9 cellular contexts compared by ENCODE assay signal in the genomic region with DNA sequence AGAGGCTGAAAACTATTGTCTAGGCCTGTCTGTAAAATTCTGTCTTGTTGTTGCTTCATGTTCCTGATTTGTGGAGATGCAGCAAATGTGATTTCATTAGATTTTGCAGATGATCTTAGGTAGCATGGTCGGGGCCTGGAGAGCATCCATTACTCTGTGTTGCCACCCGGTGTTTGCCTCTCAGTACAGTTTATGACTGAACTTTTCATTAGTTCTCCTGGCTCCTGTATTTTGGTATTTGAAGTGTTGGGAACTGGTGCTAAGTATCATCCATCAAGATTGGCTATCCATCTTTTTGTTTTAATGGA. TPM values are rescaled to one million over a fixed set of nuclear protein-coding genes. Genes with fewer than 3 reads are reported as not detected.
DNase-seq lines count a peak whose midpoint lies in the region; ATAC-seq and TF ChIP-seq lines count a peak whose summit lies in the region.
"Had no signal": no experiment of that assay in that cellular context is flagged by ENCODE, and none has a peak within 500 bp of the region (broad histone marks: within the 10 kb centered on the region; RNA-seq: fewer than 3 reads in every experiment).

No MANE protein-coding gene starts in this region.

- H3K27me3 ChIP-seq in A673 (replicated peaks; ENCODE audit: insufficient read depth, low read depth, low read length, poor library complexity) (no peaks in the 10 kb centered on the region), brain microvascular endothelial cell (replicated peaks) (no peaks in the 10 kb centered on the region), mucosa of stomach (ENCODE audit: control insufficient read depth, insufficient read depth, low read length) (no peaks in the 10 kb centered on the region)
- H3K27me3 ChIP-seq in naive thymus-derived CD4-positive, alpha-beta T cell (ENCODE audit: control insufficient read depth in 2 of 2, insufficient read depth in 2 of 2, low read length in 2 of 2): no peaks in the 10 kb centered on the region

- H3K4me1 Mint-ChIP-seq in naive thymus-derived CD4-positive, alpha-beta T cell: peaks cover 45 to 64% (median 53%) of the 10 kb centered on the region in 7 donors

- peak overlapping the region in 1 of 9 donors; percentile 51 for H3K27ac Mint-ChIP-seq in naive thymus-derived CD4-positive, alpha-beta T cell

- H3K27me3 Mint-ChIP-seq in naive thymus-derived CD4-positive, alpha-beta T cell: no peaks in the 10 kb centered on the region

- intact Hi-C loops in A673 (cut with micrococcal nuclease; ENCODE audit: unreplicated experiment): no loop called here
- intact Hi-C loops in naive thymus-derived CD4-positive, alpha-beta T cell (cut with micrococcal nuclease): no loop called here

- no peak for DNase-seq in A673 (ENCODE audit: low spot score)
- DNase-seq in Kasumi-1 (lab: John Stamatoyannopoulos, UW): peak; percentile 9 to 13
- no peak for DNase-seq in brain microvascular endothelial cell
- no peak for DNase-seq in RPMI8226
- DNase-seq in germinal center (ENCODE audit: low spot score): no peak
- no peak for DNase-seq in naive thymus-derived CD4-positive, alpha-beta T cell
- DNase-seq: NCI-H2107 had no signal

- H3K4me3 Mint-ChIP-seq in naive thymus-derived CD4-positive, alpha-beta T cell: no peak overlapping the region

- CTCF ChIA-PET in A673 (lab: Charles Lee): interaction anchor here (0.6 kb wide), 1 partner anchor 252 kb away, joined by 4 read pairs; no protein-coding TSS in a partner anchor
- CTCF ChIA-PET in naive thymus-derived CD4-positive, alpha-beta T cell (lab: Charles Lee): no interaction called here

- in situ Hi-C loops in brain microvascular endothelial cell (cut with HindIII; ENCODE audit: low pct_ligation_motif_present, low sequenced_read_pairs): no loop called here

- H3K9me3 ChIP-seq in A673 (ENCODE audit: low read depth, low read length, poor library complexity, severe bottlenecking) (no peaks in the 10 kb centered on the region), mucosa of stomach (ENCODE audit: control insufficient read depth, low read length) (no peaks in the 10 kb centered on the region)
- no peaks in the 10 kb centered on the region for H3K9me3 ChIP-seq in naive thymus-derived CD4-positive, alpha-beta T cell (ENCODE audit: control insufficient read depth in 2 of 3, low read length in 3 of 3)

- BruUV-seq in A673 (replicated peaks; lab: Mats Ljungman, UMichigan): no TSS peak

- H3K27ac ChIP-seq in A673 (ENCODE audit: low read depth, low read length, poor library complexity, severe bottlenecking) (no peak overlapping the region), brain microvascular endothelial cell (peak overlapping the region; percentile 22)
- H3K27ac ChIP-seq in naive thymus-derived CD4-positive, alpha-beta T cell (ENCODE audit: low read depth, low read length): no peak overlapping the region

- H3K36me3 ChIP-seq in A673 (ENCODE audit: insufficient read depth, low read length, poor library complexity, severe bottlenecking) (peaks cover 51% of the 10 kb centered on the region), brain microvascular endothelial cell (replicated peaks) (peaks cover 36% of the 10 kb centered on the region), mucosa of stomach (ENCODE audit: control insufficient read depth, insufficient read depth, low read length) (peaks cover 13% of the 10 kb centered on the region)
- H3K36me3 ChIP-seq in naive thymus-derived CD4-positive, alpha-beta T cell (ENCODE audit: control insufficient read depth in 2 of 3, insufficient read depth in 3 of 3, low read length in 3 of 3): no peaks in the 10 kb centered on the region

- POLR2A ChIA-PET in A673 (lab: Charles Lee; ENCODE audit: low non-redundant PET): no interaction called here
- POLR2A ChIA-PET in naive thymus-derived CD4-positive, alpha-beta T cell (lab: Charles Lee): no interaction called here

- H3K4me1 ChIP-seq in A673 (ENCODE audit: insufficient read depth, low read length, poor library complexity, severe bottlenecking): peaks cover 22% of the 10 kb centered on the region
- peaks cover 51% of the 10 kb centered on the region for H3K4me1 ChIP-seq in mucosa of stomach (ENCODE audit: control insufficient read depth, insufficient read depth, low read length)
- peaks cover 25 to 41% of the 10 kb centered on the region in 2 donors for H3K4me1 ChIP-seq in naive thymus-derived CD4-positive, alpha-beta T cell (ENCODE audit: control insufficient read depth in 2 of 2, insufficient read depth in 2 of 2, low read length in 2 of 2)

- H3K9ac ChIP-seq in mucosa of stomach (ENCODE audit: low read length): peak overlapping the region; percentile 31

- H3K9me3 Mint-ChIP-seq in naive thymus-derived CD4-positive, alpha-beta T cell: no peaks in the 10 kb centered on the region

- ATAC-seq in GM19023 (IDR thresholded peaks at IDR 0.05; ENCODE audit: unreplicated experiment): no peak
- no peak for ATAC-seq in naive thymus-derived CD4-positive, alpha-beta T cell

- H3K4me3 ChIP-seq in A673 (ENCODE audit: low read depth, low read length, poor library complexity, severe bottlenecking) (no peak overlapping the region), brain microvascular endothelial cell (ENCODE audit: low read depth, low read length) (no peak overlapping the region), mucosa of stomach (ENCODE audit: low read length) (peak overlapping the region; percentile 3)
- H3K4me3 ChIP-seq in naive thymus-derived CD4-positive, alpha-beta T cell (ENCODE audit: low read length): no peak overlapping the region

- TF ChIP-seq CTCF in A673 (conservative IDR thresholded peaks at IDR 0.05; ENCODE audit: low read depth, low read length) (peak; percentile 41), brain microvascular endothelial cell (IDR thresholded peaks at IDR 0.05; ENCODE audit: low read depth, low read length, missing control alignments) (peak; percentile 24)

- peaks cover 0 to 32% (median 0%) of the 10 kb centered on the region in 5 donors for H3K36me3 Mint-ChIP-seq in naive thymus-derived CD4-positive, alpha-beta T cell

RNA-seq across cellular contexts. Expression of a gene that starts 7.7 kb away (rescaled TPM):
- 161 and 177 TPM in 2 replicates for total RNA-seq in A673 (2021)
- total RNA-seq in naive thymus-derived CD4-positive, alpha-beta T cell: 100 to 1,000 TPM in 1 of 5 experiments, 10 to 100 TPM in 4; 11.7 to 130 (median 17.1) TPM
- polyA plus RNA-seq in naive thymus-derived CD4-positive, alpha-beta T cell: 10 to 100 TPM; 11.7 to 22.4 TPM

Comparison
In these comparisons a context has a peak if more than half of its experiments do, and no peak if none do; other contexts are left out.
1. DNase-seq: peak in Kasumi-1 (2 of 2); none in A673 (single experiment), brain microvascular endothelial cell (single experiment), RPMI8226 (single experiment), germinal center (single experiment) and naive thymus-derived CD4-positive, alpha-beta T cell (0 of 9).